ENCODE assay signal across 26 cellular contexts in the genomic region with DNA sequence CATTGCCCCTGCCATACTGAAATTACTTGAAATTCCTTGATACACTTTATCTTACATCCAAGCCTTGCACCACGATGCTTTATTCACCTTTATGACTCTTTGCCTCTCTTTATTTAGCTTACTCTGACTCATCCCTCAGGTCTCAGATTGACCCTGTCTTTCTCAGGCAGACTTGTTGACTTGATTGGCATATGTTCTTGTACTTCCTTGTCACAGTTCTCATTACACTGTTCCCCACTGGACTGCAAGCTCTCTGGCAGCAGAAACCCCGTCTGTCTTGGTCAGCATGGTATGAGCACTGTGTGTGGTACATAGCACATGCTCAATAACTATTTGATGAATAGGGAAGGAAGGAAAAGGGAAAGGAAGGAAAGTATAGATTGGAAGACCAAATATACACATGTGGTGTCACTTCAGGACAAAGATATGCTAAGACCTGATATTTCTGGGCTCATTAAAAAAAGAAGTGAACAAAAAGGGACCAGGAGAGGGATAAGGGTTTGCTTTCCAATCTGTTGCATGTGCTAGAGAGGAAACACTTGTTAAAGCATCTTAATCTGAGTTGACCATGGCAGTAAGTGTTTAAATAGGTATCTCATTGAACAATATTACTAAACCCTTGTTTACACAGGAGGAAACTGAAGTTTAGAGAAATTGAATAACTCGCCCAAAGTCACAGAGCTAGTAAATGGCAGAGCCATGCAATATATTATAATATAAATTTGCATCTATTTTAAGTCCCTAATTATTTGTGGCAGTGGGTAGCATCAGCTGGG. TPM values are rescaled to one million over a fixed set of nuclear protein-coding genes. Genes with fewer than 3 reads are reported as not detected.
DNase-seq lines count a peak whose midpoint lies in the region; ATAC-seq and TF ChIP-seq lines count a peak whose summit lies in the region.
"Had no signal": no experiment of that assay in that cellular context is flagged by ENCODE, and none has a peak within 500 bp of the region (broad histone marks: within the 10 kb centered on the region; RNA-seq: fewer than 3 reads in every experiment).

No MANE protein-coding gene starts in this region.

- BruUV-seq in MCF 10A (replicated peaks; lab: Mats Ljungman, UMichigan): no TSS peak

- H3K27ac Mint-ChIP-seq in MCF 10A (ENCODE audit: low read depth, unreplicated experiment): no peak overlapping the region
- no peak overlapping the region for H3K27ac Mint-ChIP-seq in stimulated activated effector memory CD8-positive, alpha-beta T cell treated with anti-CD3 and anti-CD28 coated beads, Interleukin-12 subunit alpha, Interleukin-12 subunit beta, amount 100 ng/mL, for 72 hours
- H3K27ac Mint-ChIP-seq: activated T-helper 2 cell treated with anti-CD3 and anti-CD28 coated beads, Interferon-gamma antibody, Interleukin-2, Interleukin-4, amounts not matched to agents 10 μg/mL and 5 μg/mL and 100 μg/mL, durations not matched to agents 14 hours and 24 hours and 36 hours had no signal

- H3K4me3 ChIP-seq in breast epithelium (no peak overlapping the region), thyroid gland (replicated peaks in 1 of 3) (no peak overlapping the region)
- H3K4me3 ChIP-seq: gastroesophageal sphincter, GM23248 had no signal

- H3K27ac ChIP-seq in breast epithelium: no peak overlapping the region
- H3K27ac ChIP-seq in RWPE1: no peak overlapping the region
- H3K27ac ChIP-seq in thyroid gland: no peak overlapping the region
- H3K27ac ChIP-seq: 22Rv1, gastroesophageal sphincter, GM23248, VCaP had no signal

- H3K9me3 ChIP-seq in breast epithelium (no peaks in the 10 kb centered on the region), thyroid gland (no peaks in the 10 kb centered on the region)
- H3K9me3 ChIP-seq: gastroesophageal sphincter had no signal

- H3K36me3 ChIP-seq in breast epithelium: no peaks in the 10 kb centered on the region
- no peaks in the 10 kb centered on the region for H3K36me3 ChIP-seq in thyroid gland
- H3K36me3 ChIP-seq: gastroesophageal sphincter had no signal

- DNase-seq in MCF 10A (ENCODE audit: unreplicated experiment) (peak; percentile 16), breast epithelium (ENCODE audit: low spot score in 2 of 2) (no peak), RWPE1 (ENCODE audit: low spot score) (peak; percentile 25), iris pigment epithelial cell (ENCODE audit: low read depth) (peak; percentile 31), thyroid gland (no peak), NCI-H1417 treated with DMSO at 0.1 percent for 48 hours (lab: John Stamatoyannopoulos, UW) (no peak), EL (no peak)
- DNase-seq in stimulated activated effector memory CD8-positive, alpha-beta T cell treated with anti-CD3 and anti-CD28 coated beads, Interleukin-12 subunit alpha, Interleukin-12 subunit beta, amount 100 ng/mL, for 72 hours (ENCODE audit: low spot score in 2 of 2): no peak
- DNase-seq: activated CD4-positive, alpha-beta T cell treated with anti-CD3 and anti-CD28 coated beads, Interleukin-2, amount 50 U/mL, for 1 hour; activated CD8-positive, alpha-beta memory T cell treated with anti-CD3 and anti-CD28 coated beads, Interleukin-2, amount 50 U/mL, for 4 hours; AML-193; Kasumi-1; NCI-H1105; NCI-H2081; posterior cingulate gyrus; stimulated activated naive CD4-positive, alpha-beta T cell treated with Interleukin-2 at 50 U/mL for 16 hours had no signal

- H3K9me3 Mint-ChIP-seq in MCF 10A (ENCODE audit: unreplicated experiment): no peaks in the 10 kb centered on the region
- no peaks in the 10 kb centered on the region for H3K9me3 Mint-ChIP-seq in stimulated activated effector memory CD8-positive, alpha-beta T cell treated with anti-CD3 and anti-CD28 coated beads, Interleukin-12 subunit alpha, Interleukin-12 subunit beta, amount 100 ng/mL, for 72 hours
- H3K9me3 Mint-ChIP-seq: activated T-helper 2 cell treated with anti-CD3 and anti-CD28 coated beads, Interferon-gamma antibody, Interleukin-2, Interleukin-4, amounts not matched to agents 10 μg/mL and 5 μg/mL and 100 μg/mL, durations not matched to agents 14 hours and 24 hours and 36 hours; neural crest cell had no signal

- TF ChIP-seq CTCF in MCF 10A (IDR thresholded peaks at IDR 0.05; ENCODE audit: unreplicated experiment): no peak
- no peak for TF ChIP-seq CTCF in breast epithelium (IDR thresholded peaks at IDR 0.05)
- TF ChIP-seq CTCF in RWPE1 (conservative IDR thresholded peaks at IDR 0.05; ENCODE audit: low read depth): no peak
- no peak for TF ChIP-seq CTCF in thyroid gland (IDR thresholded peaks at IDR 0.05)

- TF ChIP-seq POLR2A in breast epithelium (IDR thresholded peaks at IDR 0.05) (no peak), thyroid gland (IDR thresholded peaks at IDR 0.05) (no peak)

- peaks cover 4% of the 10 kb centered on the region for H3K36me3 Mint-ChIP-seq in MCF 10A (ENCODE audit: insufficient read depth, unreplicated experiment)
- no peaks in the 10 kb centered on the region for H3K36me3 Mint-ChIP-seq in stimulated activated effector memory CD8-positive, alpha-beta T cell treated with anti-CD3 and anti-CD28 coated beads, Interleukin-12 subunit alpha, Interleukin-12 subunit beta, amount 100 ng/mL, for 72 hours

- intact Hi-C loops in MCF 10A (cut with micrococcal nuclease): no loop called here
- intact Hi-C loops in breast epithelium (cut with DNase I; ENCODE audit: low total_unique reads): no loop called here
- intact Hi-C loops in thyroid gland (cut with DNase I): no loop called here

- H3K27me3 ChIP-seq in breast epithelium (no peaks in the 10 kb centered on the region), thyroid gland (no peaks in the 10 kb centered on the region)
- H3K27me3 ChIP-seq: gastroesophageal sphincter had no signal

- H3K27me3 Mint-ChIP-seq in MCF 10A (ENCODE audit: insufficient read depth, unreplicated experiment): no peaks in the 10 kb centered on the region

- POLR2A ChIA-PET in MCF 10A (lab: Yijun Ruan, JAX): interaction anchor here (0.9 to 3.6 kb wide), 2 partner anchors 21 to 177 kb away, joined by 4 to 13 read pairs; a partner anchor contains a TSS
- POLR2A ChIA-PET in RWPE1 (lab: Yijun Ruan, JAX; ENCODE audit: low non-redundant PET): interaction anchor here (0.7 kb wide), 1 partner anchor 26 kb away, joined by 3 read pairs; no protein-coding TSS in a partner anchor

- H3K4me3 Mint-ChIP-seq in MCF 10A (ENCODE audit: unreplicated experiment): no peak overlapping the region
- no peak overlapping the region for H3K4me3 Mint-ChIP-seq in stimulated activated effector memory CD8-positive, alpha-beta T cell treated with anti-CD3 and anti-CD28 coated beads, Interleukin-12 subunit alpha, Interleukin-12 subunit beta, amount 100 ng/mL, for 72 hours
- H3K4me3 Mint-ChIP-seq: neural crest cell had no signal

- H3K4me1 ChIP-seq in breast epithelium (no peaks in the 10 kb centered on the region), thyroid gland (no peaks in the 10 kb centered on the region)

- H3K4me1 Mint-ChIP-seq in MCF 10A (ENCODE audit: insufficient read depth, unreplicated experiment): peaks cover 5% of the 10 kb centered on the region
- H3K4me1 Mint-ChIP-seq in stimulated activated effector memory CD8-positive, alpha-beta T cell treated with anti-CD3 and anti-CD28 coated beads, Interleukin-12 subunit alpha, Interleukin-12 subunit beta, amount 100 ng/mL, for 72 hours: peaks cover 5% of the 10 kb centered on the region
- H3K4me1 Mint-ChIP-seq: neural crest cell had no signal

- peak; percentile 39 for ATAC-seq in stimulated activated effector memory CD8-positive, alpha-beta T cell treated with anti-CD3 and anti-CD28 coated beads, Interleukin-12 subunit alpha, Interleukin-12 subunit beta, amount 100 ng/mL, for 72 hours
- ATAC-seq: gastroesophageal sphincter, left lobe of liver, SK-N-SH treated with all-trans-retinoic acid at 6 μM for 48 hours had no signal

- CTCF ChIA-PET in MCF 10A (lab: Yijun Ruan, JAX) (interaction anchor here (0.9 kb wide), 1 partner anchor 20 kb away, joined by 5 read pairs; a partner anchor contains a TSS), RWPE1 (lab: Yijun Ruan, JAX) (no interaction called here)

- WGBS in thyroid gland, 2 donors: 77 to 89% methylated on average over 3 of the region's 3 CpGs

RNA-seq across cellular contexts. Expression of a gene that starts 7.2 kb away (rescaled TPM):
- not detected in 2 replicates for total RNA-seq in MCF 10A (2022)
- total RNA-seq in breast epithelium: 100 to 1,000 TPM in 1 of 3 donors, 10 to 100 TPM in 2; 39.2 to 218 (median 51.8) TPM
- 100 to 1,000 TPM in 1 of 4 donors, 10 to 100 TPM in 3; 27.2 to 185 (median 73.5) TPM for total RNA-seq in thyroid gland
- total RNA-seq: activated T-helper 2 cell treated with anti-CD3 and anti-CD28 coated beads, Interferon-gamma antibody, Interleukin-2, Interleukin-4, amounts not matched to agents 10 μg/mL and 5 μg/mL and 100 μg/mL, durations not matched to agents 14 hours and 24 hours and 36 hours; Daoy; GM23248; T-helper 2 cell treated with Interferon-gamma antibody and Interleukin-4, amounts not matched to agents 100 ng/mL and 5 ng/mL, for 36 hours had no signal

RNA-seq across cellular contexts. Expression of a gene that starts 20.2 kb away (rescaled TPM):
- 28.4 and 41.8 TPM in 2 replicates for total RNA-seq in MCF 10A (2022)
- total RNA-seq in breast epithelium: 10 to 100 TPM; 31.1 to 54.1 (median 45.8) TPM
- 10 to 100 TPM; 32.4 to 45.3 (median 40.7) TPM for total RNA-seq in thyroid gland

Comparison
In these comparisons a context has a peak if more than half of its experiments do, and no peak if none do; other contexts are left out.
1. DNase-seq: peak in MCF 10A (single experiment), RWPE1 (single experiment) and iris pigment epithelial cell (single experiment); none in breast epithelium (0 of 2), stimulated activated effector memory CD8-positive, alpha-beta T cell treated with anti-CD3 and anti-CD28 coated beads, Interleukin-12 subunit alpha, Interleukin-12 subunit beta, amount 100 ng/mL, for 72 hours (0 of 2), thyroid gland (0 of 2), NCI-H1417 treated with DMSO at 0.1 percent for 48 hours (single experiment) and EL (single experiment).
2. RNA of a gene that starts 7.2 kb away (total RNA-seq): 27.2 to 185 TPM in thyroid gland and 39.2 to 218 TPM in breast epithelium; not detected in MCF 10A; every median in the first group is over 10 times any median in the second.